In the genomic region with DNA sequence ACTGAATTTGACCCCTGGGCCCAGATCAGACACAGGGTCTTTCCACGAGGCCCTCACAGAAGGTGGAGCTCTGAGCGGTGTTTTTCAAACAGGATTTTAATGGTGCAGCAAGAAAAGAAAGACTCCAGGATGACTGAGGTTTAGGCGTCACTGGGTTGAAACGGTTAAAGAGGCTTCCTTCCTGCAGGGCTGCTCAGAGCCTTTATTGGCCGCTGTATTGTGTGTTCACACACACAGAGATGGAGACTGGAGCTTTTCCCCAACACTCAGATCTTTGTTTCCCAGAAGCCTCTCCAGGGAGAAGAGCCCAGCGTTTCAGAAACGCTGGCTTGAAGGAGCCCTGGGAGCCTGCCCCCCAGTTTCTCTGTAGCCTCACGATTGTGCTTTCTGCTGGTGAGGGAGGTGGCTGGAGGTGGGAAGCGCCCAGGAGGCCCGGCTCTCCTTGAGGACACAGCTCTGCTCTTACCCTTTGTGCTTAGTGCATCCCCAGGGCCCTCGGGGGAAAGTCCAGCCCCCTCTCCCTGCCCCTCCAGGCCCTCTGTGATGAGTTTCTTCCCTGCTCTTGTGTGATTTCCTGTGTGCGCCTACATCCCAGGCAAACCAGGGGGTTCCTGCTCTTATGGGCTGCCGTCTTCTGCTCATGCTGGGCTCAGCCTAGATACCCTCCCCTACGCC, we compare ENCODE assay signal across 23 cellular contexts. TPM values are rescaled to one million over a fixed set of nuclear protein-coding genes. Genes with fewer than 3 reads are reported as not detected.
DNase-seq lines count a peak whose midpoint lies in the region; ATAC-seq, FAIRE-seq and TF ChIP-seq lines count a peak whose summit lies in the region.
"Had no signal": no experiment of that assay in that cellular context is flagged by ENCODE, and none has a peak within 500 bp of the region (broad histone marks: within the 10 kb centered on the region; RNA-seq: fewer than 3 reads in every experiment).

No MANE protein-coding gene starts in this region.

- no peaks in the 10 kb centered on the region for H3K9me2 ChIP-seq in neural cell (ENCODE audit: insufficient read depth, low read length)

- FAIRE-seq in astrocyte (lab: Jason Lieb, UNC): no peak
- FAIRE-seq: H54 had no signal

- H3T11ph ChIP-seq in H9 (ENCODE audit: low read length): no peak overlapping the region

- H3K18ac ChIP-seq in H9 (ENCODE audit: insufficient read length, low read depth, low read length): no peak overlapping the region

- H3K27ac ChIP-seq in CD4-positive, CD25-positive, alpha-beta regulatory T cell (ENCODE audit: insufficient read depth, low read length, poor library complexity, severe bottlenecking): no peak overlapping the region
- H3K27ac ChIP-seq in H9 (ENCODE audit: insufficient read length, low read depth, low read length) (no peak overlapping the region), astrocyte (ENCODE audit: low read depth, low read length) (no peak overlapping the region), neural cell (ENCODE audit: low read length) (no peak overlapping the region)
- H3K27ac ChIP-seq: ascending aorta, esophagus muscularis mucosa, gastrocnemius medialis, neutrophil, PC-9, testis had no signal

- H3K4me1 ChIP-seq in CD4-positive, CD25-positive, alpha-beta regulatory T cell (ENCODE audit: control insufficient read depth, insufficient read depth, low read length, poor library complexity, severe bottlenecking): peaks cover 4% of the 10 kb centered on the region
- no peaks in the 10 kb centered on the region; the same call in 1 of the 2 replicates for H3K4me1 ChIP-seq in H9 (ENCODE audit: insufficient read depth, low read length)
- peaks cover 30% of the 10 kb centered on the region for H3K4me1 ChIP-seq in astrocyte (ENCODE audit: insufficient read depth, low read length)
- H3K4me1 ChIP-seq: ascending aorta, esophagus muscularis mucosa, gastrocnemius medialis, testis had no signal

- H3K4me3 Mint-ChIP-seq in CD4-positive, CD25-positive, alpha-beta regulatory T cell: peak overlapping the region in 1 of 4 donors; percentile 35
- H3K4me3 Mint-ChIP-seq in H9 (no peak overlapping the region; a peak in 1 of 5 replicates), astrocyte (ENCODE audit: unreplicated experiment) (no peak overlapping the region)
- H3K4me3 Mint-ChIP-seq: activated naive CD4-positive, alpha-beta T cell treated with anti-CD3 and anti-CD28 coated beads, Interleukin-2, amount 50 U/mL, for 24 hours; stimulated activated memory B cell treated with anti-CD40 and anti-IgM and Interleukin-4, amounts not matched to agents 10 μg/mL and 1 μg/mL and 100 μg/mL, for 72 hours had no signal

- no peaks in the 10 kb centered on the region for H3K79me2 ChIP-seq in H9 (ENCODE audit: insufficient read depth, low read length)
- no peaks in the 10 kb centered on the region for H3K79me2 ChIP-seq in astrocyte (ENCODE audit: insufficient read depth, low read length)
- H3K79me2 ChIP-seq in neural cell (replicated peaks; ENCODE audit: insufficient read depth, low read length): no peaks in the 10 kb centered on the region

- TF ChIP-seq EP300 in neural cell (conservative IDR thresholded peaks at IDR 0.05; ENCODE audit: poor library complexity, severe bottlenecking): no peak

- H2AK5ac ChIP-seq in H9 (ENCODE audit: insufficient read length, low read length): no peak overlapping the region

- no peak for ATAC-seq in CD4-positive, CD25-positive, alpha-beta regulatory T cell (ENCODE audit: low read depth in 2 of 2)
- ATAC-seq: gastrocnemius medialis; stimulated activated memory B cell treated with anti-CD40 and anti-IgM and Interleukin-4, amounts not matched to agents 10 μg/mL and 1 μg/mL and 100 μg/mL, for 72 hours had no signal

- no peak overlapping the region for H4K8ac ChIP-seq in H9 (replicated peaks; ENCODE audit: insufficient read length, low read depth, low read length)

- TF ChIP-seq RAD21 in neural cell (conservative IDR thresholded peaks at IDR 0.05): no peak

- H3K79me1 ChIP-seq in H9 (ENCODE audit: insufficient read depth, low read depth, low read length, poor library complexity, severe bottlenecking): no peaks in the 10 kb centered on the region

- no peaks in the 10 kb centered on the region for H3K9me3 ChIP-seq in CD4-positive, CD25-positive, alpha-beta regulatory T cell (ENCODE audit: control insufficient read depth in 2 of 2, low read length in 2 of 2)
- H3K9me3 ChIP-seq in H9 (ENCODE audit: control insufficient read depth, low read depth, low read length) (no peaks in the 10 kb centered on the region), astrocyte (ENCODE audit: insufficient read depth, low read depth, low read length) (no peaks in the 10 kb centered on the region), neural cell (ENCODE audit: low read length) (no peaks in the 10 kb centered on the region)
- H3K9me3 ChIP-seq: ascending aorta, esophagus muscularis mucosa, gastrocnemius medialis, neutrophil, testis had no signal

- DNase-seq in CD4-positive, CD25-positive, alpha-beta regulatory T cell: peak in 1 of 3 donors; percentile 41
- DNase-seq in H9: no peak
- no peak for DNase-seq in astrocyte (ENCODE audit: low read depth)
- DNase-seq in NCI-H146 treated with DMSO at 0.1 percent for 48 hours (lab: John Stamatoyannopoulos, UW; ENCODE audit: unreplicated experiment): no peak
- DNase-seq in NCI-H82 (lab: John Stamatoyannopoulos, UW): no peak
- no peak for DNase-seq in DMS53 (lab: John Stamatoyannopoulos, UW)
- DNase-seq: activated T-cell treated with anti-CD3 and anti-CD28 coated beads, Interleukin-2, amount 50 U/mL, for 48 hours; DMS79; effector CD4-positive, alpha-beta T cell; gastrocnemius medialis; hippocampal formation; NCI-H187 treated with DMSO at 0.1 percent for 48 hours; PC-9; SIG-M5; stimulated activated CD4-positive, alpha-beta T cell treated with anti-CD3 and anti-CD28 coated beads, Interleukin-2, amount 100 ng/mL, for 24 hours; testis had no signal

- H3K9ac ChIP-seq in H9 (ENCODE audit: extremely low read depth, insufficient read length, low read length) (no peak overlapping the region), astrocyte (ENCODE audit: low read length) (no peak overlapping the region), neural cell (ENCODE audit: low read length) (peak overlapping the region; percentile 32)

- H3K27ac Mint-ChIP-seq in CD4-positive, CD25-positive, alpha-beta regulatory T cell: peak overlapping the region in 2 of 3 donors; percentile 32 to 53
- peak overlapping the region; percentile 55 to 80 (median 60); a peak in 6 of 7 replicates for H3K27ac Mint-ChIP-seq in H9
- no peak overlapping the region for H3K27ac Mint-ChIP-seq in astrocyte (ENCODE audit: unreplicated experiment)
- H3K27ac Mint-ChIP-seq: activated naive CD4-positive, alpha-beta T cell treated with anti-CD3 and anti-CD28 coated beads, Interleukin-2, amount 50 U/mL, for 24 hours; stimulated activated memory B cell treated with anti-CD40 and anti-IgM and Interleukin-4, amounts not matched to agents 10 μg/mL and 1 μg/mL and 100 μg/mL, for 72 hours had no signal

- H3K4ac ChIP-seq in H9 (ENCODE audit: low read depth, low read length): no peak overlapping the region

- H3K23me2 ChIP-seq in H9 (ENCODE audit: insufficient read length, low read depth, low read length, poor library complexity, severe bottlenecking): no peaks in the 10 kb centered on the region

- no peak overlapping the region for H3K23ac ChIP-seq in H9 (ENCODE audit: insufficient read length, low read depth, low read length)

- H4K20me1 ChIP-seq in H9 (ENCODE audit: control insufficient read depth, insufficient read depth, insufficient read length) (peaks cover 2% of the 10 kb centered on the region), astrocyte (ENCODE audit: insufficient read depth, low read length) (no peaks in the 10 kb centered on the region), neural cell (ENCODE audit: insufficient read depth) (no peaks in the 10 kb centered on the region)

- H3K36me3 ChIP-seq in CD4-positive, CD25-positive, alpha-beta regulatory T cell (ENCODE audit: control insufficient read depth, insufficient read depth, low read length): no peaks in the 10 kb centered on the region
- H3K36me3 ChIP-seq in astrocyte (ENCODE audit: insufficient read depth, low read length) (no peaks in the 10 kb centered on the region), neural cell (ENCODE audit: insufficient read depth, low read length) (no peaks in the 10 kb centered on the region)
- H3K36me3 ChIP-seq: ascending aorta, esophagus muscularis mucosa, gastrocnemius medialis had no signal

- H3K36me3 Mint-ChIP-seq in CD4-positive, CD25-positive, alpha-beta regulatory T cell: no peaks in the 10 kb centered on the region
- peaks cover 0 to 18% (median 4%) of the 10 kb centered on the region in 3 experiments; a peak in 4 of 7 replicates for H3K36me3 Mint-ChIP-seq in H9 (ENCODE audit: insufficient read depth in 1 of 3, low read depth in 3 of 3)
- H3K36me3 Mint-ChIP-seq in astrocyte (ENCODE audit: low read depth, unreplicated experiment): no peaks in the 10 kb centered on the region
- H3K36me3 Mint-ChIP-seq: activated naive CD4-positive, alpha-beta T cell treated with anti-CD3 and anti-CD28 coated beads, Interleukin-2, amount 50 U/mL, for 24 hours; stimulated activated memory B cell treated with anti-CD40 and anti-IgM and Interleukin-4, amounts not matched to agents 10 μg/mL and 1 μg/mL and 100 μg/mL, for 72 hours had no signal

- H3K27me3 ChIP-seq in CD4-positive, CD25-positive, alpha-beta regulatory T cell (ENCODE audit: control insufficient read depth, insufficient read depth, low read length): no peaks in the 10 kb centered on the region
- H3K27me3 ChIP-seq in H9 (ENCODE audit: insufficient read depth, low read length): no peaks in the 10 kb centered on the region
- no peaks in the 10 kb centered on the region for H3K27me3 ChIP-seq in astrocyte (ENCODE audit: insufficient read depth, low read length)
- no peaks in the 10 kb centered on the region for H3K27me3 ChIP-seq in neural cell (ENCODE audit: insufficient read depth, low read depth, low read length)
- H3K27me3 ChIP-seq: ascending aorta, gastrocnemius medialis, neutrophil, testis had no signal

- H3K4me2 ChIP-seq in H9 (ENCODE audit: insufficient read depth, insufficient read length, low read length) (no peak overlapping the region), astrocyte (ENCODE audit: low read length) (no peak overlapping the region), neural cell (ENCODE audit: low read length) (no peak overlapping the region)
- H3K4me2 ChIP-seq: PC-9 had no signal

- no peak overlapping the region for H3K56ac ChIP-seq in H9 (ENCODE audit: insufficient read length, low read depth, low read length)

- no peak overlapping the region for H3K4me3 ChIP-seq in CD4-positive, CD25-positive, alpha-beta regulatory T cell (ENCODE audit: low read depth, low read length)
- H3K4me3 ChIP-seq in astrocyte (ENCODE audit: insufficient read depth, low read depth, low read length): no peak overlapping the region
- no peak overlapping the region for H3K4me3 ChIP-seq in neural cell (ENCODE audit: low read length)
- H3K4me3 ChIP-seq: ascending aorta, esophagus muscularis mucosa, gastrocnemius medialis, PC-9, testis had no signal

- no peak overlapping the region for H4K5ac ChIP-seq in H9 (ENCODE audit: insufficient read length, low read depth, low read length)

- H2BK12ac ChIP-seq in H9 (ENCODE audit: insufficient read length, low read depth, low read length): no peak overlapping the region

- no peak overlapping the region for H2BK5ac ChIP-seq in H9 (ENCODE audit: insufficient read length, low read length)

- WGBS in H9 (ENCODE audit: extremely low coverage, insufficient read length, low lambda C conversion rate): no CpG with 5 or more reads among the region's 14 CpGs

- no peaks in the 10 kb centered on the region for H3K9me3 Mint-ChIP-seq in CD4-positive, CD25-positive, alpha-beta regulatory T cell
- H3K9me3 Mint-ChIP-seq in H9: no peaks in the 10 kb centered on the region
- no peaks in the 10 kb centered on the region for H3K9me3 Mint-ChIP-seq in astrocyte (ENCODE audit: unreplicated experiment)
- H3K9me3 Mint-ChIP-seq: activated naive CD4-positive, alpha-beta T cell treated with anti-CD3 and anti-CD28 coated beads, Interleukin-2, amount 50 U/mL, for 24 hours; stimulated activated memory B cell treated with anti-CD40 and anti-IgM and Interleukin-4, amounts not matched to agents 10 μg/mL and 1 μg/mL and 100 μg/mL, for 72 hours had no signal

- no peak overlapping the region for H4K91ac ChIP-seq in H9 (ENCODE audit: insufficient read length, low read depth, low read length)

- no peak overlapping the region for H3K14ac ChIP-seq in H9 (ENCODE audit: insufficient read depth, low read length)

- H3K27me3 Mint-ChIP-seq in CD4-positive, CD25-positive, alpha-beta regulatory T cell: no peaks in the 10 kb centered on the region
- no peaks in the 10 kb centered on the region for H3K27me3 Mint-ChIP-seq in H9 (ENCODE audit: low read depth)
- peaks cover 10% of the 10 kb centered on the region for H3K27me3 Mint-ChIP-seq in astrocyte (ENCODE audit: low read depth, unreplicated experiment)
- H3K27me3 Mint-ChIP-seq: activated naive CD4-positive, alpha-beta T cell treated with anti-CD3 and anti-CD28 coated beads, Interleukin-2, amount 50 U/mL, for 24 hours; stimulated activated memory B cell treated with anti-CD40 and anti-IgM and Interleukin-4, amounts not matched to agents 10 μg/mL and 1 μg/mL and 100 μg/mL, for 72 hours had no signal

- H3K4me1 Mint-ChIP-seq in CD4-positive, CD25-positive, alpha-beta regulatory T cell: peaks cover 0 to 12% (median 4%) of the 10 kb centered on the region in 4 donors
- H3K4me1 Mint-ChIP-seq in H9 (peaks cover 9 to 23% of the 10 kb centered on the region in 2 experiments), astrocyte (ENCODE audit: low read depth, unreplicated experiment) (peaks cover 3% of the 10 kb centered on the region)

- H2BK120ac ChIP-seq in H9 (ENCODE audit: low read depth, low read length, poor library complexity, severe bottlenecking): no peak overlapping the region

- H2AFZ ChIP-seq in H9 (ENCODE audit: low read length): no peak overlapping the region
- H2AFZ ChIP-seq in astrocyte (ENCODE audit: low read depth, low read length): peak overlapping the region; percentile 19
- peak overlapping the region; percentile 43 for H2AFZ ChIP-seq in neural cell (ENCODE audit: low read depth, low read length)
- H2AFZ ChIP-seq: PC-9 had no signal

- H2BK15ac ChIP-seq in H9 (ENCODE audit: low read depth, low read length): no peak overlapping the region

- H2BK20ac ChIP-seq in H9 (ENCODE audit: low read depth, low read length, poor library complexity, severe bottlenecking): no peak overlapping the region

- no peaks in the 10 kb centered on the region for H3F3A ChIP-seq in neural cell (ENCODE audit: insufficient read depth, low read length, poor library complexity, severe bottlenecking)

- TF ChIP-seq CTCF in H9 (conservative IDR thresholded peaks at IDR 0.05) (no peak), astrocyte (IDR thresholded peaks at IDR 0.05; ENCODE audit: insufficient read depth, low read depth, low read length) (no peak), neural cell (IDR thresholded peaks at IDR 0.05; ENCODE audit: poor library complexity, severe bottlenecking) (no peak)

RNA-seq across cellular contexts. Expression of gene RRM2, which starts 37.1 kb away (rescaled TPM):
- 7.9 TPM for total RNA-seq in CD4-positive, CD25-positive, alpha-beta regulatory T cell
- polyA plus RNA-seq in CD4-positive, CD25-positive, alpha-beta regulatory T cell: 10 to 100 TPM in 2 of 4 donors, 1 to 10 TPM in 2; 7.9 to 25.8 (median 16.7) TPM
- 163 and 176 TPM in 2 replicates for total RNA-seq in H9 (2021)
- total RNA-seq in astrocyte: 6.8 and 11.9 TPM in 2 replicates
- polyA plus RNA-seq in neural cell: 0.57 and 4.2 TPM in 2 replicates
- polyA minus RNA-seq in neural cell: 1.2 and 3.5 TPM in 2 replicates
- total RNA-seq: ascending aorta had no signal

Comparison
In these comparisons a context has a peak if more than half of its experiments do, and no peak if none do; other contexts are left out.
1. RNA of gene RRM2, which starts 37.1 kb away (total RNA-seq): 163 to 176 TPM in H9; 6.8 to 11.9 TPM in astrocyte and 7.9 TPM in CD4-positive, CD25-positive, alpha-beta regulatory T cell (single experiment); every median in the first group is over 10 times any median in the second.